ENCODE assay signal across 8 cellular contexts in genomic region chr6:30716879-30717128, GRCh38. TPM values are rescaled to one million over a fixed set of nuclear protein-coding genes. Genes with fewer than 3 reads are reported as not detected.
DNase-seq lines count a peak whose midpoint lies in the region; ATAC-seq, FAIRE-seq and TF ChIP-seq lines count a peak whose summit lies in the region.

No MANE protein-coding gene starts in this region.

- H3K4me2 ChIP-seq in K562 (ENCODE audit: insufficient read depth, low read length) = peak overlapping the region; percentile 98

- BruUV-seq in K562 (replicated peaks; lab: Mats Ljungman, UMichigan) = TSS peak; percentile 52

- ATAC-seq in K562 (no peak), lung (ENCODE audit: insufficient read depth, low FRiP score) (no peak)
- no peak for ATAC-seq in activated CD4-positive, CD25-positive, alpha-beta regulatory T cell treated with anti-CD3 and anti-CD28 coated beads, Interleukin-2, amount 50 U/mL, for 24 hours

- H3K4me1 Mint-ChIP-seq in activated naive CD4-positive, alpha-beta T cell treated with anti-CD3 and anti-CD28 coated beads for 36 hours (ENCODE audit: low read depth) = peaks cover 49% of the 10 kb centered on the region

- no peaks in the 10 kb centered on the region for H3K9me1 ChIP-seq in K562 (ENCODE audit: control insufficient read depth, insufficient read depth, low read length)

- peaks cover 38% of the 10 kb centered on the region for H3K36me3 ChIP-seq in K562 (ENCODE audit: control insufficient read depth, insufficient read depth, low read length)
- peaks cover 14 to 17% of the 10 kb centered on the region in 2 donors for H3K36me3 ChIP-seq in lung (ENCODE audit: control insufficient read depth in 2 of 2, insufficient read depth in 2 of 2, low read length in 2 of 2)
- peaks cover 0 to 12% (median 3%) of the 10 kb centered on the region in 4 donors for H3K36me3 ChIP-seq in transverse colon

- no peak for TF ChIP-seq RAD21 in K562 (CRISPR knock-in tag; conservative IDR thresholded peaks at IDR 0.05 in 1 of 2, IDR thresholded peaks at IDR 0.05 in 1 of 2)

- TF ChIP-seq POLR2A in K562 (conservative IDR thresholded peaks at IDR 0.05) (no peak; the same call in none of the 2 replicates), transverse colon (IDR thresholded peaks at IDR 0.05) (no peak)

- POLR2A ChIA-PET in K562 (lab: Yijun Ruan, JAX) = interaction anchor here (0.6 to 27.1 kb wide), 18 partner anchors 13 to 990 kb away, joined by 3 to 524 read pairs (median 4); partner anchors contain the start of genes LY6G6F and NRM

- no peak for TF ChIP-seq EP300 in K562 (IDR thresholded peaks at IDR 0.05; ENCODE audit: low read length)
- no peak for TF ChIP-seq EP300 in transverse colon (IDR thresholded peaks at IDR 0.05; ENCODE audit: low read depth)

- WGBS in K562 (ENCODE audit: insufficient coverage, low coverage, missing lambda C conversion rate) = 0% methylated on average over 8 of the region's 8 CpGs
- WGBS in lung, 2 donors = 1 to 2% methylated on average over 8 of the region's 8 CpGs
- 2% methylated on average over 7 of the region's 8 CpGs; no CpG with 5 or more reads in 1 of the 2 donors for WGBS in transverse colon (ENCODE audit: low coverage in 1 of 2), 2 donors

- H4K20me1 ChIP-seq in K562 (replicated peaks; ENCODE audit: control insufficient read depth, insufficient read depth, low read length) = peaks cover 4% of the 10 kb centered on the region

- peaks cover 70% of the 10 kb centered on the region for H3K79me2 ChIP-seq in K562 (ENCODE audit: control insufficient read depth, insufficient read depth, low read length)

- H3K27ac ChIP-seq in K562 (ENCODE audit: extremely low read depth, low read depth, low read length) (peak overlapping the region; percentile 98), lung (ENCODE audit: low read depth in 1 of 2, low read length in 1 of 2) (peak overlapping the region; percentile 85 to 95), transverse colon (peak overlapping the region; percentile 93 to 99 (median 98))

- no peaks in the 10 kb centered on the region for H3K9me3 ChIP-seq in K562 (replicated peaks; ENCODE audit: control insufficient read depth, insufficient read depth, low read depth, low read length)
- no peaks in the 10 kb centered on the region for H3K9me3 ChIP-seq in lung (ENCODE audit: control insufficient read depth in 2 of 2, insufficient read depth in 1 of 2, low read length in 1 of 2)
- H3K9me3 ChIP-seq in transverse colon = no peaks in the 10 kb centered on the region

- H3K9me3 Mint-ChIP-seq in activated naive CD4-positive, alpha-beta T cell treated with anti-CD3 and anti-CD28 coated beads for 36 hours = no peaks in the 10 kb centered on the region

- peak overlapping the region; percentile 94 to 100 for H3K9ac ChIP-seq in K562 (ENCODE audit: insufficient read depth in 1 of 2, low read depth in 2 of 2, low read length in 2 of 2)

- peak overlapping the region; percentile 66 for H2AFZ ChIP-seq in K562 (ENCODE audit: low read depth, low read length)

- TF ChIP-seq CTCF in K562 (IDR thresholded peaks at IDR 0.05 in 2 of 3, conservative IDR thresholded peaks at IDR 0.05 in 1 of 3; ENCODE audit: insufficient read depth in 2 of 3, low read depth in 1 of 3, low read length in 3 of 3) = no peak
- TF ChIP-seq CTCF in lung (IDR thresholded peaks at IDR 0.05; ENCODE audit: control extremely low read depth, extremely low read depth) = no peak
- peak in 2 of 5 experiments; percentile 17 to 19 for TF ChIP-seq CTCF in transverse colon (IDR thresholded peaks at IDR 0.05)

- no peak for FAIRE-seq in K562 (lab: Jason Lieb, UNC)

- in situ Hi-C loops in K562 (cut with MboI) = no loop called here
- in situ Hi-C loops in transverse colon (cut with MboI; ENCODE audit: low pct_ligation_motif_present in 1 of 4, low pct_unique_long_range_greater_than_20kb in 1 of 4, low sequenced_read_pairs in 3 of 4) = loop anchor here in 1 of 4 donors (5.0 kb wide), 1 partner anchor 35 kb away; no protein-coding TSS in a partner anchor

- CTCF ChIA-PET in activated naive CD4-positive, alpha-beta T cell treated with anti-CD3 and anti-CD28 coated beads for 36 hours (lab: Charles Lee) = interaction anchor here (1.2 to 2.9 kb wide), 2 partner anchors 35 to 38 kb away, joined by 7 to 13 read pairs; no protein-coding TSS in a partner anchor
- CTCF ChIA-PET in K562 (lab: Yijun Ruan, JAX; ENCODE audit: low intra/inter-chr PET ratio) = no interaction called here

- no peaks in the 10 kb centered on the region for H3K27me3 Mint-ChIP-seq in activated naive CD4-positive, alpha-beta T cell treated with anti-CD3 and anti-CD28 coated beads for 36 hours (ENCODE audit: low read depth)

- intact Hi-C loops in activated naive CD4-positive, alpha-beta T cell treated with anti-CD3 and anti-CD28 coated beads for 36 hours (cut with micrococcal nuclease) = loop anchor here (1.0 to 5.0 kb wide), 7 partner anchors 35 to 485 kb away; partner anchors contain the start of genes GNL1, GTF2H4, HLA-E and MRPS18B
- intact Hi-C loops in K562 (cut with micrococcal nuclease) (loop anchor here (1.0 kb wide), 3 partner anchors 30 to 100 kb away; partner anchors contain the start of genes MRPS18B and PPP1R10), transverse colon (cut with DNase I; ENCODE audit: low total_unique reads) (loop anchor here (2.0 kb wide), 1 partner anchor 30 kb away; the partner anchor contains the start of gene PPP1R18), head of caudate nucleus (cut with DNase I) (loop anchor here (2.0 kb wide), 2 partner anchors 26 to 34 kb away; partner anchors contain the start of gene NRM)

- no peaks in the 10 kb centered on the region for H3K27me3 ChIP-seq in K562 (ENCODE audit: control insufficient read depth in 2 of 2, insufficient read depth in 2 of 2, low read length in 2 of 2)
- no peaks in the 10 kb centered on the region for H3K27me3 ChIP-seq in lung (ENCODE audit: control insufficient read depth, insufficient read depth)
- H3K27me3 ChIP-seq in transverse colon = no peaks in the 10 kb centered on the region

- peaks cover 64% of the 10 kb centered on the region for H3K36me3 Mint-ChIP-seq in activated naive CD4-positive, alpha-beta T cell treated with anti-CD3 and anti-CD28 coated beads for 36 hours (ENCODE audit: low read depth)

- H3K4me3 ChIP-seq in K562 (peak overlapping the region; percentile 56), lung (peak overlapping the region; percentile 51), transverse colon (peak overlapping the region; percentile 50 to 69 (median 60))

- H3K4me1 ChIP-seq in K562 (replicated peaks in 1 of 2; ENCODE audit: control insufficient read depth in 2 of 2, insufficient read depth in 2 of 2, low read length in 2 of 2) = peaks cover 7 to 15% of the 10 kb centered on the region in 2 experiments
- peaks cover 1 to 7% of the 10 kb centered on the region in 2 donors for H3K4me1 ChIP-seq in lung (ENCODE audit: control insufficient read depth in 2 of 2, insufficient read depth in 2 of 2, low read length in 2 of 2)
- peaks cover 4 to 34% (median 29%) of the 10 kb centered on the region in 4 donors for H3K4me1 ChIP-seq in transverse colon

- no peak for DNase-seq in activated naive CD4-positive, alpha-beta T cell treated with anti-CD3 and anti-CD28 coated beads for 36 hours
- no peak for DNase-seq in activated naive CD4-positive, alpha-beta T cell (lab: John Stamatoyannopoulos, UW)
- DNase-seq in K562 (ENCODE audit: extremely low read depth in 1 of 4, low spot score in 3 of 4) (no peak), lung (ENCODE audit: low spot score) (no peak), transverse colon (no peak), head of caudate nucleus (no peak), NOMO-1 treated with DMSO at 0.1 percent for 48 hours (lab: John Stamatoyannopoulos, UW; ENCODE audit: unreplicated experiment) (no peak)

- peak overlapping the region; percentile 98 for H3K4me3 Mint-ChIP-seq in activated naive CD4-positive, alpha-beta T cell treated with anti-CD3 and anti-CD28 coated beads for 36 hours

- H3K27ac Mint-ChIP-seq in activated naive CD4-positive, alpha-beta T cell treated with anti-CD3 and anti-CD28 coated beads for 36 hours = peak overlapping the region; percentile 99

RNA-seq across cellular contexts. Expression of gene MDC1, which starts 0.3 kb away (rescaled TPM):
- total RNA-seq in activated naive CD4-positive, alpha-beta T cell treated with anti-CD3 and anti-CD28 coated beads for 36 hours = 10 to 100 TPM; 84.1 to 84.8 TPM
- 79.5 and 80.7 TPM in 2 replicates for total RNA-seq in K562 (2011; cell fraction: chromatin; rRNA removed; ENCODE audit: low replicate concordance)
- 47.5 and 50.5 TPM in 2 replicates for total RNA-seq in K562 (2011; cell fraction: nucleolus; rRNA removed)
- 62.0 and 85.1 TPM in 2 replicates for total RNA-seq in K562 (2011; cell fraction: nucleoplasm; rRNA removed)
- 15.7 and 24.3 TPM in 2 replicates for total RNA-seq in K562 (2014; rRNA removed)
- total RNA-seq in K562 (2014; rRNA removed; fragmentation: Illumina TruSeq; extraction: Trizol) = 20.0 and 25.5 TPM in 2 replicates
- 15.6 and 18.2 TPM in 2 replicates for total RNA-seq in K562 (2015; rRNA removed; fragmentation: Illumina TruSeq; extraction: Trizol)
- 96.8 and 114 TPM in 2 replicates for total RNA-seq in K562 (2021)
- polyA plus RNA-seq in K562 (2011; rRNA removed) = 21.5 and 55.8 TPM in 2 replicates
- polyA plus RNA-seq in K562 (2011; cell fraction: cytosol; rRNA removed) = 28.0 and 35.1 TPM in 2 replicates
- polyA plus RNA-seq in K562 (2011; cell fraction: nucleus; rRNA removed) = 105 and 141 TPM in 2 replicates
- polyA plus RNA-seq in K562 (2012) = 68.1 and 105 TPM in 2 replicates
- polyA plus RNA-seq in K562 (2014; fragmentation: Illumina TruSeq; extraction: Trizol) = 72.9 and 95.4 TPM in 2 replicates
- 1 to 10 TPM; 8.2 to 8.8 TPM for polyA plus RNA-seq in K562 (2014; fragmentation: Nextera tagmentation; extraction: Ambion mirVana)
- polyA plus RNA-seq in K562 (2014; rRNA removed) = 31.3 and 35.0 TPM in 2 replicates
- polyA minus RNA-seq in K562 (2011; rRNA and poly(A)+ RNA removed) = 24.0 and 34.6 TPM in 2 replicates
- polyA minus RNA-seq in K562 (2011; cell fraction: cytosol; rRNA and poly(A)+ RNA removed) = 56.9 and 94.9 TPM in 2 replicates
- polyA minus RNA-seq in K562 (2011; cell fraction: nucleus; rRNA and poly(A)+ RNA removed) = 16.4 and 27.8 TPM in 2 replicates
- 10 to 100 TPM; 13.7 to 34.0 TPM for total RNA-seq in lung
- 10 to 100 TPM in 1 of 2 donors, 1 to 10 TPM in 1; 9.9 to 11.0 TPM for polyA plus RNA-seq in lung
- total RNA-seq in transverse colon = 10 to 100 TPM in 2 of 4 donors, 1 to 10 TPM in 2; 3.1 to 13.5 (median 9.7) TPM

RNA-seq across cellular contexts. Expression of gene TUBB, which starts 3.3 kb away (rescaled TPM):
- total RNA-seq in activated naive CD4-positive, alpha-beta T cell treated with anti-CD3 and anti-CD28 coated beads for 36 hours = 1,000 to 10,000 TPM; 1,781 to 1,838 TPM
- total RNA-seq in K562 (2011; cell fraction: chromatin; rRNA removed; ENCODE audit: low replicate concordance) = 127 and 264 TPM in 2 replicates
- 272 and 276 TPM in 2 replicates for total RNA-seq in K562 (2011; cell fraction: nucleolus; rRNA removed)
- 270 and 313 TPM in 2 replicates for total RNA-seq in K562 (2011; cell fraction: nucleoplasm; rRNA removed)
- total RNA-seq in K562 (2014; rRNA removed) (1,062 and 1,409 TPM in 2 replicates), K562 (2014; rRNA removed; fragmentation: Illumina TruSeq; extraction: Trizol) (863 and 971 TPM in 2 replicates), K562 (2015; rRNA removed; fragmentation: Illumina TruSeq; extraction: Trizol) (1,443 and 1,478 TPM in 2 replicates), K562 (2021) (1,495 and 1,529 TPM in 2 replicates), lung (100 to 1,000 TPM; 292 to 403 TPM), transverse colon (100 to 1,000 TPM in 3 of 4 donors, 10 to 100 TPM in 1; 77.1 to 128 (median 106) TPM)
- polyA plus RNA-seq in K562 (2011; rRNA removed) (2,369 and 2,705 TPM in 2 replicates), K562 (2014; fragmentation: Illumina TruSeq; extraction: Trizol) (2,541 and 2,870 TPM in 2 replicates), K562 (2014; fragmentation: Nextera tagmentation; extraction: Ambion mirVana) (1,000 to 10,000 TPM; 1,106 to 1,864 TPM), K562 (2014; rRNA removed) (1,462 and 1,903 TPM in 2 replicates), lung (100 to 1,000 TPM; 171 to 303 TPM)
- 2,776 and 3,265 TPM in 2 replicates for polyA plus RNA-seq in K562 (2011; cell fraction: cytosol; rRNA removed)
- polyA plus RNA-seq in K562 (2011; cell fraction: nucleus; rRNA removed) = 619 and 708 TPM in 2 replicates
- 1,523 and 1,878 TPM in 2 replicates for polyA plus RNA-seq in K562 (2012)
- 1,764 and 2,070 TPM in 2 replicates for polyA minus RNA-seq in K562 (2011; rRNA and poly(A)+ RNA removed)
- 880 and 960 TPM in 2 replicates for polyA minus RNA-seq in K562 (2011; cell fraction: cytosol; rRNA and poly(A)+ RNA removed)
- 140 and 261 TPM in 2 replicates for polyA minus RNA-seq in K562 (2011; cell fraction: nucleus; rRNA and poly(A)+ RNA removed)

RNA-seq across cellular contexts. Expression of gene FLOT1, which starts 25.7 kb away (rescaled TPM):
- total RNA-seq in activated naive CD4-positive, alpha-beta T cell treated with anti-CD3 and anti-CD28 coated beads for 36 hours = 100 to 1,000 TPM; 162 to 173 TPM
- total RNA-seq in K562 (2011; cell fraction: chromatin; rRNA removed; ENCODE audit: low replicate concordance) = 164 and 277 TPM in 2 replicates
- total RNA-seq in K562 (2011; cell fraction: nucleolus; rRNA removed) = 152 and 165 TPM in 2 replicates
- total RNA-seq in K562 (2011; cell fraction: nucleoplasm; rRNA removed) = 155 and 194 TPM in 2 replicates
- total RNA-seq in K562 (2014; rRNA removed) = 118 and 131 TPM in 2 replicates
- 84.7 and 84.8 TPM in 2 replicates for total RNA-seq in K562 (2014; rRNA removed; fragmentation: Illumina TruSeq; extraction: Trizol)
- 101 and 102 TPM in 2 replicates for total RNA-seq in K562 (2015; rRNA removed; fragmentation: Illumina TruSeq; extraction: Trizol)
- total RNA-seq in K562 (2021) = 124 and 127 TPM in 2 replicates
- polyA plus RNA-seq in K562 (2011; rRNA removed) = 131 and 154 TPM in 2 replicates
- polyA plus RNA-seq in K562 (2011; cell fraction: cytosol; rRNA removed) = 144 and 149 TPM in 2 replicates
- polyA plus RNA-seq in K562 (2011; cell fraction: nucleus; rRNA removed) = 209 and 233 TPM in 2 replicates
- 135 and 272 TPM in 2 replicates for polyA plus RNA-seq in K562 (2012)
- polyA plus RNA-seq in K562 (2014; fragmentation: Illumina TruSeq; extraction: Trizol) = 138 and 144 TPM in 2 replicates
- 10 to 100 TPM; 11.7 to 12.0 TPM for polyA plus RNA-seq in K562 (2014; fragmentation: Nextera tagmentation; extraction: Ambion mirVana)
- polyA plus RNA-seq in K562 (2014; rRNA removed) = 149 and 174 TPM in 2 replicates
- polyA minus RNA-seq in K562 (2011; rRNA and poly(A)+ RNA removed) = 122 and 132 TPM in 2 replicates
- polyA minus RNA-seq in K562 (2011; cell fraction: cytosol; rRNA and poly(A)+ RNA removed) = 72.2 and 76.2 TPM in 2 replicates
- 38.5 and 58.5 TPM in 2 replicates for polyA minus RNA-seq in K562 (2011; cell fraction: nucleus; rRNA and poly(A)+ RNA removed)
- total RNA-seq in lung = 100 to 1,000 TPM in 1 of 2 donors, 10 to 100 TPM in 1; 88.0 to 171 TPM
- 100 to 1,000 TPM; 205 to 474 TPM for polyA plus RNA-seq in lung
- total RNA-seq in transverse colon = 100 to 1,000 TPM; 123 to 146 (median 139) TPM

RNA-seq across cellular contexts. Expression of gene NRM, which starts 26.0 kb away (rescaled TPM):
- 10 to 100 TPM; 31.0 to 32.0 TPM for total RNA-seq in activated naive CD4-positive, alpha-beta T cell treated with anti-CD3 and anti-CD28 coated beads for 36 hours
- 17.1 and 42.3 TPM in 2 replicates for total RNA-seq in K562 (2011; cell fraction: chromatin; rRNA removed; ENCODE audit: low replicate concordance)
- total RNA-seq in K562 (2011; cell fraction: nucleolus; rRNA removed) = 41.3 and 48.0 TPM in 2 replicates
- 51.0 and 61.6 TPM in 2 replicates for total RNA-seq in K562 (2011; cell fraction: nucleoplasm; rRNA removed)
- total RNA-seq in K562 (2014; rRNA removed) (9.7 and 12.4 TPM in 2 replicates), K562 (2014; rRNA removed; fragmentation: Illumina TruSeq; extraction: Trizol) (10.6 and 14.4 TPM in 2 replicates), K562 (2015; rRNA removed; fragmentation: Illumina TruSeq; extraction: Trizol) (17.4 and 18.1 TPM in 2 replicates), K562 (2021) (32.9 and 35.7 TPM in 2 replicates), lung (10 to 100 TPM in 1 of 2 donors, 1 to 10 TPM in 1; 5.1 to 15.9 TPM), transverse colon (10 to 100 TPM in 1 of 4 donors, 1 to 10 TPM in 2, not detected in 1; 2.7 to 13.8 (median 2.7) TPM)
- polyA plus RNA-seq in K562 (2011; rRNA removed) (12.6 and 22.9 TPM in 2 replicates), K562 (2014; fragmentation: Illumina TruSeq; extraction: Trizol) (57.9 and 58.2 TPM in 2 replicates), K562 (2014; fragmentation: Nextera tagmentation; extraction: Ambion mirVana) (10 to 100 TPM; 16.1 to 18.6 TPM), K562 (2014; rRNA removed) (19.4 and 22.5 TPM in 2 replicates), lung (10 to 100 TPM; 16.0 to 18.7 TPM)
- 26.4 and 41.5 TPM in 2 replicates for polyA plus RNA-seq in K562 (2011; cell fraction: cytosol; rRNA removed)
- polyA plus RNA-seq in K562 (2011; cell fraction: nucleus; rRNA removed) = 28.3 and 48.5 TPM in 2 replicates
- 45.0 and 59.0 TPM in 2 replicates for polyA plus RNA-seq in K562 (2012)
- 14.4 and 15.0 TPM in 2 replicates for polyA minus RNA-seq in K562 (2011; rRNA and poly(A)+ RNA removed)
- 19.7 and 29.2 TPM in 2 replicates for polyA minus RNA-seq in K562 (2011; cell fraction: cytosol; rRNA and poly(A)+ RNA removed)
- polyA minus RNA-seq in K562 (2011; cell fraction: nucleus; rRNA and poly(A)+ RNA removed) = 12.0 and 14.7 TPM in 2 replicates

RNA-seq across cellular contexts. Expression of gene IER3, which starts 27.5 kb away (rescaled TPM):
- total RNA-seq in activated naive CD4-positive, alpha-beta T cell treated with anti-CD3 and anti-CD28 coated beads for 36 hours = 10 to 100 TPM; 32.2 to 34.0 TPM
- 15.2 and 21.4 TPM in 2 replicates for total RNA-seq in K562 (2011; cell fraction: chromatin; rRNA removed; ENCODE audit: low replicate concordance)
- total RNA-seq in K562 (2011; cell fraction: nucleolus; rRNA removed) = 22.4 and 29.0 TPM in 2 replicates
- 21.0 and 27.1 TPM in 2 replicates for total RNA-seq in K562 (2011; cell fraction: nucleoplasm; rRNA removed)
- total RNA-seq in K562 (2014; rRNA removed) = 18.7 and 24.7 TPM in 2 replicates
- 8.0 and 8.2 TPM in 2 replicates for total RNA-seq in K562 (2014; rRNA removed; fragmentation: Illumina TruSeq; extraction: Trizol)
- total RNA-seq in K562 (2015; rRNA removed; fragmentation: Illumina TruSeq; extraction: Trizol) = 13.0 and 15.1 TPM in 2 replicates
- 23.4 and 24.1 TPM in 2 replicates for total RNA-seq in K562 (2021)
- 8.8 and 11.5 TPM in 2 replicates for polyA plus RNA-seq in K562 (2011; rRNA removed)
- polyA plus RNA-seq in K562 (2011; cell fraction: cytosol; rRNA removed) = 9.9 and 20.6 TPM in 2 replicates
- 25.7 and 32.6 TPM in 2 replicates for polyA plus RNA-seq in K562 (2011; cell fraction: nucleus; rRNA removed)
- polyA plus RNA-seq in K562 (2012) = 30.7 and 77.8 TPM in 2 replicates
- polyA plus RNA-seq in K562 (2014; fragmentation: Illumina TruSeq; extraction: Trizol) = 11.4 and 12.5 TPM in 2 replicates
- 1 to 10 TPM; 1.5 to 1.7 TPM for polyA plus RNA-seq in K562 (2014; fragmentation: Nextera tagmentation; extraction: Ambion mirVana)
- 26.0 and 30.0 TPM in 2 replicates for polyA plus RNA-seq in K562 (2014; rRNA removed)
- polyA minus RNA-seq in K562 (2011; rRNA and poly(A)+ RNA removed) = 3.8 and 6.5 TPM in 2 replicates
- 5.3 and 6.8 TPM in 2 replicates for polyA minus RNA-seq in K562 (2011; cell fraction: cytosol; rRNA and poly(A)+ RNA removed)
- 9.7 and 12.9 TPM in 2 replicates for polyA minus RNA-seq in K562 (2011; cell fraction: nucleus; rRNA and poly(A)+ RNA removed)
- 10 to 100 TPM; 16.7 to 37.4 TPM for total RNA-seq in lung
- polyA plus RNA-seq in lung = 100 to 1,000 TPM in 1 of 2 donors, 10 to 100 TPM in 1; 97.9 to 302 TPM
- 100 to 1,000 TPM in 1 of 4 donors, 10 to 100 TPM in 3; 21.1 to 100 (median 84.6) TPM for total RNA-seq in transverse colon
